In genomic region chr16:245105-245504, GRCh38 we compare ENCODE assay signal across 27 cellular contexts. TPM values are rescaled to one million over a fixed set of nuclear protein-coding genes. Genes with fewer than 3 reads are reported as not detected.
"Had no signal": no experiment of that assay in that cellular context is flagged by ENCODE, and none has a peak within 500 bp of the region (broad histone marks: within the 10 kb centered on the region; RNA-seq: fewer than 3 reads in every experiment).

No MANE protein-coding gene starts in this region.

- FAIRE-seq: bronchial epithelial cell, endothelial cell of umbilical vein had no signal

- H3K4me3 ChIP-seq: colonic mucosa, dorsolateral prefrontal cortex, heart left ventricle, spleen, transverse colon had no signal

- H3K27me3 ChIP-seq: colonic mucosa, dorsolateral prefrontal cortex, heart left ventricle, spleen, transverse colon had no signal

- H3K4me3 Mint-ChIP-seq: activated naive CD8-positive, alpha-beta T cell; immature natural killer cell; naive thymus-derived CD8-positive, alpha-beta T cell; T-cell had no signal

- H3K36me3 Mint-ChIP-seq: activated naive CD8-positive, alpha-beta T cell; immature natural killer cell had no signal

- H3K27ac ChIP-seq: colonic mucosa, dorsolateral prefrontal cortex, heart left ventricle, parathyroid adenoma, spleen, transverse colon had no signal

- H3K9ac ChIP-seq: parathyroid adenoma had no signal

- DNase-seq: activated CD4-positive, alpha-beta T cell treated with anti-CD3 and anti-CD28 coated beads for 4 hours; activated CD4-positive, alpha-beta T cell treated with anti-CD3 and anti-CD28 coated beads, Interleukin-2, amount 50 U/mL, for 4 hours; activated effector memory CD4-positive, alpha-beta T cell treated with Interleukin-2 at 50 U/mL for 16 hours; activated naive CD4-positive, alpha-beta T cell treated with Interleukin-2 at 50 U/mL for 16 hours; activated T-cell treated with anti-CD3 and anti-CD28 coated beads for 4 hours; anterior cingulate cortex; colonic mucosa; dorsolateral prefrontal cortex; effector memory CD4-positive, alpha-beta T cell; hypothalamus; immature natural killer cell; midbrain; naive thymus-derived CD8-positive, alpha-beta T cell; stimulated activated naive CD4-positive, alpha-beta T cell; T-cell; transverse colon had no signal

- H3K36me3 ChIP-seq: colonic mucosa, transverse colon had no signal

- H3K9me3 ChIP-seq: colonic mucosa, heart left ventricle, spleen, transverse colon had no signal

- H3K9me3 Mint-ChIP-seq: immature natural killer cell; naive thymus-derived CD8-positive, alpha-beta T cell; T-cell had no signal

- ATAC-seq: heart left ventricle; naive thymus-derived CD8-positive, alpha-beta T cell; right cardiac atrium; T-cell had no signal

- H3K4me1 ChIP-seq: parathyroid adenoma had no signal

- H3K27ac Mint-ChIP-seq: activated naive CD8-positive, alpha-beta T cell; T-cell had no signal

- H3K27me3 Mint-ChIP-seq: activated naive CD8-positive, alpha-beta T cell; naive thymus-derived CD8-positive, alpha-beta T cell; T-cell had no signal

RNA-seq across cellular contexts. Expression of gene RGS11, which starts 30.6 kb away (rescaled TPM):
- total RNA-seq: bronchial epithelial cell; kidney epithelial cell; naive thymus-derived CD8-positive, alpha-beta T cell had no signal
- polyA plus RNA-seq: immature natural killer cell; naive thymus-derived CD8-positive, alpha-beta T cell had no signal

RNA-seq across cellular contexts. Expression of gene ARHGDIG, which starts 35.3 kb away (rescaled TPM):
- total RNA-seq: bronchial epithelial cell; fibroblast of villous mesenchyme; lower leg skin; spleen; T-helper 2 cell treated with Interferon-gamma antibody and Interleukin-4, amounts not matched to agents 100 ng/mL and 5 ng/mL, for 36 hours had no signal
- polyA plus RNA-seq: immature natural killer cell; naive thymus-derived CD8-positive, alpha-beta T cell had no signal

RNA-seq across cellular contexts. Expression of gene PDIA2, which starts 37.9 kb away (rescaled TPM):
- total RNA-seq: bronchial epithelial cell; endothelial cell of umbilical vein; kidney epithelial cell; T-helper 2 cell treated with Interferon-gamma antibody and Interleukin-4, amounts not matched to agents 100 ng/mL and 5 ng/mL, for 36 hours had no signal
- polyA plus RNA-seq: immature natural killer cell; naive thymus-derived CD8-positive, alpha-beta T cell had no signal
